In genomic region chr6:39302669-39303424, GRCh38 we compare ENCODE assay signal across 8 cellular contexts. TPM values are rescaled to one million over a fixed set of nuclear protein-coding genes. Genes with fewer than 3 reads are reported as not detected.
DNase-seq lines count a peak whose midpoint lies in the region; ATAC-seq, FAIRE-seq and TF ChIP-seq lines count a peak whose summit lies in the region.

No MANE protein-coding gene starts in this region.

- no peak overlapping the region for H3K27ac Mint-ChIP-seq in activated naive CD4-positive, alpha-beta T cell treated with anti-CD3 and anti-CD28 coated beads for 36 hours
- no peak overlapping the region for H3K27ac Mint-ChIP-seq in glutamatergic neuron (ENCODE audit: unreplicated experiment)

- no peaks in the 10 kb centered on the region for H3K27me3 ChIP-seq in parathyroid adenoma (ENCODE audit: control insufficient read depth, insufficient read depth, low read length)
- H3K27me3 ChIP-seq in thyroid gland, result no peaks in the 10 kb centered on the region

- H3K27ac ChIP-seq in SK-N-MC (no peak overlapping the region), parathyroid adenoma (no peak overlapping the region), thyroid gland (no peak overlapping the region)

- H3K9me3 Mint-ChIP-seq in activated naive CD4-positive, alpha-beta T cell treated with anti-CD3 and anti-CD28 coated beads for 36 hours, result peaks cover 2% of the 10 kb centered on the region
- H3K9me3 Mint-ChIP-seq in glutamatergic neuron (ENCODE audit: unreplicated experiment), result peaks cover 4% of the 10 kb centered on the region

- TF ChIP-seq CTCF in D721Med (IDR thresholded peaks at IDR 0.05; ENCODE audit: insufficient read depth, missing control alignments) (peak; percentile 85), glutamatergic neuron (IDR thresholded peaks at IDR 0.05; ENCODE audit: partially characterized antibody, unreplicated experiment) (peak; percentile 81), parathyroid adenoma (IDR thresholded peaks at IDR 0.05) (peak; percentile 94), thyroid gland (IDR thresholded peaks at IDR 0.05) (peak; percentile 73 to 97 (median 92))

- H3K4me3 ChIP-seq in SK-N-MC (no peak overlapping the region), parathyroid adenoma (ENCODE audit: low read depth, low read length) (no peak overlapping the region), thyroid gland (replicated peaks in 1 of 3) (no peak overlapping the region)

- no peaks in the 10 kb centered on the region for H3K79me2 ChIP-seq in parathyroid adenoma

- no peaks in the 10 kb centered on the region for H3K36me3 ChIP-seq in SK-N-MC (ENCODE audit: insufficient read depth, low read length)
- no peaks in the 10 kb centered on the region for H3K36me3 ChIP-seq in parathyroid adenoma (ENCODE audit: control insufficient read depth, insufficient read depth, low read length)
- H3K36me3 ChIP-seq in thyroid gland, result no peaks in the 10 kb centered on the region

- peak; percentile 82 for ATAC-seq in GM21619 (IDR thresholded peaks at IDR 0.05; ENCODE audit: unreplicated experiment)

- H3K9me3 ChIP-seq in SK-N-MC (ENCODE audit: low read depth, low read length) (no peaks in the 10 kb centered on the region), parathyroid adenoma (ENCODE audit: control insufficient read depth, low read length) (no peaks in the 10 kb centered on the region), thyroid gland (no peaks in the 10 kb centered on the region)

- H3K36me3 Mint-ChIP-seq in activated naive CD4-positive, alpha-beta T cell treated with anti-CD3 and anti-CD28 coated beads for 36 hours (ENCODE audit: low read depth), result no peaks in the 10 kb centered on the region
- peaks cover 4% of the 10 kb centered on the region for H3K36me3 Mint-ChIP-seq in glutamatergic neuron (ENCODE audit: unreplicated experiment)

- H3K4me1 ChIP-seq in parathyroid adenoma (no peaks in the 10 kb centered on the region), thyroid gland (peaks cover 0 to 7% of the 10 kb centered on the region in 2 donors)

- no peak for TF ChIP-seq POLR2A in thyroid gland (IDR thresholded peaks at IDR 0.05)

- H3K4me1 Mint-ChIP-seq in activated naive CD4-positive, alpha-beta T cell treated with anti-CD3 and anti-CD28 coated beads for 36 hours (ENCODE audit: low read depth), result peaks cover 6% of the 10 kb centered on the region
- H3K4me1 Mint-ChIP-seq in glutamatergic neuron (ENCODE audit: low read depth, unreplicated experiment), result no peaks in the 10 kb centered on the region

- FAIRE-seq in D721Med (lab: Jason Lieb, UNC), result no peak

- no peak overlapping the region for H3K9ac ChIP-seq in SK-N-MC (ENCODE audit: insufficient read length)
- H3K9ac ChIP-seq in parathyroid adenoma, result no peak overlapping the region

- no peaks in the 10 kb centered on the region for H3K27me3 Mint-ChIP-seq in activated naive CD4-positive, alpha-beta T cell treated with anti-CD3 and anti-CD28 coated beads for 36 hours (ENCODE audit: low read depth)
- H3K27me3 Mint-ChIP-seq in glutamatergic neuron (ENCODE audit: unreplicated experiment), result peaks cover 9% of the 10 kb centered on the region

- DNase-seq in D721Med (ENCODE audit: insufficient read length, low spot score) (peak; percentile 94), M059J (ENCODE audit: low read depth) (peak; percentile 66), SK-N-MC (ENCODE audit: low read depth, low spot score) (peak; percentile 12), glutamatergic neuron (peak; percentile 91), thyroid gland (peak; percentile 88 to 91)
- peak; percentile 95 for DNase-seq in activated naive CD4-positive, alpha-beta T cell treated with anti-CD3 and anti-CD28 coated beads for 36 hours

- H2AFZ ChIP-seq in parathyroid adenoma, result peak overlapping the region; percentile 67

- peak overlapping the region; percentile 1 for H3K4me2 ChIP-seq in parathyroid adenoma (ENCODE audit: low read length)

- intact Hi-C loops in activated naive CD4-positive, alpha-beta T cell treated with anti-CD3 and anti-CD28 coated beads for 36 hours (cut with micrococcal nuclease), result loop anchor here (1.0 to 2.0 kb wide), 7 partner anchors 74 to 430 kb away; partner anchors contain the start of gene KCNK5
- intact Hi-C loops in thyroid gland (cut with DNase I), result loop anchor here (5.0 kb wide), 1 partner anchor 71 kb away; no protein-coding TSS in a partner anchor

- H3K4me3 Mint-ChIP-seq in activated naive CD4-positive, alpha-beta T cell treated with anti-CD3 and anti-CD28 coated beads for 36 hours, result peak overlapping the region; percentile 16
- H3K4me3 Mint-ChIP-seq in glutamatergic neuron (ENCODE audit: unreplicated experiment), result no peak overlapping the region

- CTCF ChIA-PET in activated naive CD4-positive, alpha-beta T cell treated with anti-CD3 and anti-CD28 coated beads for 36 hours (lab: Charles Lee), result interaction anchor here (0.6 to 17.6 kb wide), 45 partner anchors 8 to 434 kb away, joined by 3 to 391 read pairs (median 4); partner anchors contain the start of gene KCNK5

- 11 to 14% methylated on average over 6 to 9 of the region's 11 CpGs for WGBS in thyroid gland, 2 donors

RNA-seq across cellular contexts. Expression of gene KCNK17, which starts 11.4 kb away (rescaled TPM):
- not detected in 2 replicates for total RNA-seq in M059J (2014; rRNA removed; shearing (Covaris generic))
- not detected for total RNA-seq in activated naive CD4-positive, alpha-beta T cell treated with anti-CD3 and anti-CD28 coated beads for 36 hours
- not detected for total RNA-seq in glutamatergic neuron (ENCODE audit: unreplicated experiment)
- total RNA-seq in thyroid gland, result 10 to 100 TPM in 1 of 4 donors, 1 to 10 TPM in 3; 1.1 to 11.5 (median 4.5) TPM

RNA-seq across cellular contexts. Expression of gene KCNK16, which starts 19.7 kb away (rescaled TPM):
- not detected in 2 replicates for total RNA-seq in M059J (2014; rRNA removed; shearing (Covaris generic))
- total RNA-seq in activated naive CD4-positive, alpha-beta T cell treated with anti-CD3 and anti-CD28 coated beads for 36 hours, result not detected
- total RNA-seq in glutamatergic neuron (ENCODE audit: unreplicated experiment) (not detected), thyroid gland (under 1 TPM in 1 of 4 donors, not detected in 3; 0.88 TPM)

Comparison
In these comparisons a context has a peak if more than half of its experiments do, and no peak if none do; other contexts are left out.
1. DNase-seq: peak in every context shown above with its lines; median percentile 95 in activated naive CD4-positive, alpha-beta T cell treated with anti-CD3 and anti-CD28 coated beads for 36 hours; 94 in D721Med; 91 in glutamatergic neuron; 90 in thyroid gland; 66 in M059J; 12 in SK-N-MC.